Comparison of ENCODE assay signal across 7 cellular contexts in the genomic region with DNA sequence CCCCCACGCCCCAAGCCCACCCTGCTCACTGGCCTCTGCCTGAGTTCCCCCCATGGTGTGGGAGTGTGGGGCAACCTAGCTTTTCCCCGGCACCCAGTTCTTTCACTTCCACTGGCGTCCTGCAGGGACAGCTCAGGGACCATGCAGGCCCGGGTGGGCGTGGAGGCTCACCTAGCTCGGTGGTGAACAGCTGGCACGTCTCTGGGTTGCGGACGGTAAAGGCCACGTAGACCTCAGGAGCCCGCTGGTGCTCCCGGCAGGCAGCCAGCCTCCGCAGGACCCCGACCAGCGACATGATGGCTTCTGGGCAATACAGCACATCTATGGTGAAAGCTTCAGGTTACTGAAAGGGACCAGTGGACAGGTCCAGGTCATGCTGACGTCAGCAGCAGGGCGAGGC. TPM values are rescaled to one million over a fixed set of nuclear protein-coding genes. Genes with fewer than 3 reads are reported as not detected.
"Had no signal": no experiment of that assay in that cellular context is flagged by ENCODE, and none has a peak within 500 bp of the region (broad histone marks: within the 10 kb centered on the region; RNA-seq: fewer than 3 reads in every experiment).

No MANE protein-coding gene starts in this region.

RNA-seq across cellular contexts. Expression of gene C16orf89, which starts 23.2 kb away (rescaled TPM):
- total RNA-seq: OCI-LY7, PC-3, PC-9, RPMI7951, SJCRH30, SJSA1 had no signal
- polyA plus RNA-seq: SK-N-SH had no signal
